ENCODE assay signal across 36 cellular contexts in genomic region chr4:7999279-7999678, GRCh38.
"Had no signal": no experiment of that assay in that cellular context is flagged by ENCODE, and none has a peak within 500 bp of the region (broad histone marks: within the 10 kb centered on the region; RNA-seq: fewer than 3 reads in every experiment).

No MANE protein-coding gene starts in this region.

- H3K4me3 Mint-ChIP-seq: activated B cell treated with CpG ODN at 0.5 μM for 24 hours; activated CD4-positive, alpha-beta memory T cell treated with anti-CD3 and anti-CD28 coated beads for 36 hours; activated CD4-positive, alpha-beta T cell treated with anti-CD3 and anti-CD28 coated beads, Interleukin-2, amount 10 ng/mL, durations not matched to agents 24 days and 14 days; activated CD8-positive, alpha-beta T cell treated with anti-CD3 and anti-CD28 coated beads for 36 hours; activated naive CD4-positive, alpha-beta T cell treated with anti-CD3 and anti-CD28 coated beads for 36 hours; activated naive CD8-positive, alpha-beta T cell treated with anti-CD3 and anti-CD28 coated beads for 36 hours; activated T-cell treated with anti-CD3 and anti-CD28 coated beads, Interleukin-2, amount 50 U/mL, for 72 hours; activated T-helper 1 cell treated with anti-CD3 and anti-CD28 coated beads, Interleukin-12 subunit alpha, Interleukin-12 subunit beta, Interleukin-2, Interleukin-4 antibody, amounts not matched to agents 30 ng/mL and 10 ng/mL and 1 ng/mL, durations not matched to agents 14 hours and 24 hours and 36 hours; activated T-helper 17 cell treated with anti-CD3 and anti-CD28 coated beads, Interleukin-2, amount 50 U/mL, for 72 hours; T-helper 1 cell treated with Interleukin-12 subunit alpha and Interleukin-12 subunit beta and Interleukin-4 antibody, amounts not matched to agents 30 μg/mL and 1 μg/mL, for 36 hours; T-helper 2 cell treated with Interferon-gamma antibody and Interleukin-4, amounts not matched to agents 5 μg/mL and 100 μg/mL, for 36 hours had no signal

- ATAC-seq: activated CD8-positive, alpha-beta T cell treated with anti-CD3 and anti-CD28 coated beads for 36 hours; activated naive CD4-positive, alpha-beta T cell treated with anti-CD3 and anti-CD28 coated beads, Interleukin-2, amount 50 U/mL, for 72 hours; activated T-cell treated with anti-CD3 and anti-CD28 coated beads, Interleukin-2, amount 50 U/mL, for 72 hours; activated T-helper 17 cell treated with anti-CD3 and anti-CD28 coated beads, Interleukin-2, amount 50 U/mL, for 72 hours; body of pancreas had no signal

- H3K36me3 Mint-ChIP-seq: activated CD4-positive, alpha-beta memory T cell treated with anti-CD3 and anti-CD28 coated beads for 36 hours; activated naive CD4-positive, alpha-beta T cell treated with anti-CD3 and anti-CD28 coated beads, Interleukin-2, amount 50 U/mL, for 72 hours; activated naive CD8-positive, alpha-beta T cell treated with anti-CD3 and anti-CD28 coated beads for 36 hours had no signal

- H3K4me1 Mint-ChIP-seq: activated B cell treated with CpG ODN at 0.5 μM for 24 hours; activated CD4-positive, alpha-beta T cell treated with anti-CD3 and anti-CD28 coated beads, Interleukin-2, amount 10 ng/mL, durations not matched to agents 24 days and 14 days; activated naive CD8-positive, alpha-beta T cell treated with anti-CD3 and anti-CD28 coated beads for 36 hours; activated T-helper 17 cell treated with anti-CD3 and anti-CD28 coated beads, Interleukin-2, amount 50 U/mL, for 72 hours had no signal

- H3K9me3 Mint-ChIP-seq: activated CD4-positive, alpha-beta memory T cell treated with anti-CD3 and anti-CD28 coated beads for 36 hours; activated CD4-positive, alpha-beta T cell treated with anti-CD3 and anti-CD28 coated beads, Interleukin-2, amount 10 ng/mL, durations not matched to agents 24 days and 14 days; activated naive CD4-positive, alpha-beta T cell treated with anti-CD3 and anti-CD28 coated beads for 36 hours; activated naive CD4-positive, alpha-beta T cell treated with anti-CD3 and anti-CD28 coated beads, Interleukin-2, amount 50 U/mL, for 72 hours; activated naive CD8-positive, alpha-beta T cell treated with anti-CD3 and anti-CD28 coated beads for 36 hours; activated T-helper 1 cell treated with anti-CD3 and anti-CD28 coated beads, Interleukin-12 subunit alpha, Interleukin-12 subunit beta, Interleukin-2, Interleukin-4 antibody, amounts not matched to agents 30 ng/mL and 10 ng/mL and 1 ng/mL, durations not matched to agents 14 hours and 24 hours and 36 hours; activated T-helper 17 cell treated with anti-CD3 and anti-CD28 coated beads, Interleukin-2, amount 50 U/mL, for 72 hours; T-helper 1 cell treated with Interleukin-12 subunit alpha and Interleukin-12 subunit beta and Interleukin-4 antibody, amounts not matched to agents 30 μg/mL and 1 μg/mL, for 36 hours; T-helper 2 cell treated with Interferon-gamma antibody and Interleukin-4, amounts not matched to agents 5 μg/mL and 100 μg/mL, for 36 hours had no signal

- H3K4me1 ChIP-seq: body of pancreas, breast epithelium had no signal

- H3K27me3 Mint-ChIP-seq: activated CD4-positive, alpha-beta memory T cell treated with anti-CD3 and anti-CD28 coated beads for 36 hours; activated CD8-positive, alpha-beta T cell treated with anti-CD3 and anti-CD28 coated beads for 36 hours; activated naive CD8-positive, alpha-beta T cell treated with anti-CD3 and anti-CD28 coated beads for 36 hours; activated T-helper 17 cell treated with anti-CD3 and anti-CD28 coated beads, Interleukin-2, amount 50 U/mL, for 72 hours had no signal

- DNase-seq: activated B cell treated with CpG ODN at 0.5 μM for 24 hours; activated CD4-positive, alpha-beta memory T cell treated with anti-CD3 and anti-CD28 coated beads for 36 hours; activated CD4-positive, alpha-beta T cell treated with anti-CD3 and anti-CD28 coated beads for 4 hours; activated CD4-positive, alpha-beta T cell treated with anti-CD3 and anti-CD28 coated beads, Interleukin-2, amount 10 ng/mL, durations not matched to agents 24 days and 14 days; activated CD4-positive, alpha-beta T cell treated with anti-CD3 and anti-CD28 coated beads, Interleukin-2, amount 50 U/mL, for 1 hour; activated CD4-positive, alpha-beta T cell treated with anti-CD3 and anti-CD28 coated beads, Interleukin-2, amount 50 U/mL, for 4 hours; activated CD4-positive, CD25-positive, alpha-beta regulatory T cell treated with anti-CD3 and anti-CD28 coated beads, Interleukin-2, amount 50 U/mL, for 72 hours; activated CD8-positive, alpha-beta memory T cell treated with anti-CD3 and anti-CD28 coated beads, Interleukin-2, amount 50 U/mL, for 4 hours; activated CD8-positive, alpha-beta T cell treated with anti-CD3 and anti-CD28 coated beads for 36 hours; activated effector memory CD4-positive, alpha-beta T cell treated with anti-CD3 and anti-CD28 coated beads, Interleukin-2, amount 50 U/mL, for 16 hours; activated gamma-delta T cell treated with Interleukin-2 at 50 U/mL for 16 hours; activated naive CD4-positive, alpha-beta T cell; activated naive CD4-positive, alpha-beta T cell treated with anti-CD3 and anti-CD28 coated beads for 36 hours; activated naive CD4-positive, alpha-beta T cell treated with anti-CD3 and anti-CD28 coated beads, Interleukin-2, amount 50 U/mL, for 16 hours; activated naive CD8-positive, alpha-beta T cell treated with anti-CD3 and anti-CD28 coated beads for 36 hours; activated T-cell treated with anti-CD3 and anti-CD28 coated beads for 4 hours; activated T-cell treated with anti-CD3 and anti-CD28 coated beads, Interleukin-2, amount 50 U/mL, for 1 hour; activated T-cell treated with anti-CD3 and anti-CD28 coated beads, Interleukin-2, amount 50 U/mL, for 72 hours; adrenal gland; amniotic stem cell; body of pancreas; brain microvascular endothelial cell; central memory CD4-positive, alpha-beta T cell; T-helper 1 cell; T-helper 2 cell; T-helper 9 cell had no signal

- FAIRE-seq: astrocyte, TTC549 had no signal

- H3K27me3 ChIP-seq: adrenal gland, body of pancreas, breast epithelium, cardiac muscle cell had no signal

- H3K27ac ChIP-seq: adrenal gland, body of pancreas, brain microvascular endothelial cell, breast epithelium, cardiac muscle cell, VCaP had no signal

- H3K27ac Mint-ChIP-seq: activated B cell treated with CpG ODN at 0.5 μM for 24 hours; activated CD4-positive, alpha-beta memory T cell treated with anti-CD3 and anti-CD28 coated beads for 36 hours; activated CD4-positive, alpha-beta T cell treated with anti-CD3 and anti-CD28 coated beads, Interleukin-2, amount 10 ng/mL, durations not matched to agents 24 days and 14 days; activated CD8-positive, alpha-beta T cell treated with anti-CD3 and anti-CD28 coated beads for 36 hours; activated naive CD4-positive, alpha-beta T cell treated with anti-CD3 and anti-CD28 coated beads for 36 hours; activated naive CD4-positive, alpha-beta T cell treated with anti-CD3 and anti-CD28 coated beads, Interleukin-2, amount 50 U/mL, for 72 hours; activated naive CD8-positive, alpha-beta T cell treated with anti-CD3 and anti-CD28 coated beads for 36 hours; activated T-cell treated with anti-CD3 and anti-CD28 coated beads, Interleukin-2, amount 50 U/mL, for 72 hours; activated T-helper 1 cell treated with anti-CD3 and anti-CD28 coated beads, Interleukin-12 subunit alpha, Interleukin-12 subunit beta, Interleukin-2, Interleukin-4 antibody, amounts not matched to agents 30 ng/mL and 10 ng/mL and 1 ng/mL, durations not matched to agents 14 hours and 24 hours and 36 hours; activated T-helper 17 cell treated with anti-CD3 and anti-CD28 coated beads, Interleukin-2, amount 50 U/mL, for 72 hours; T-helper 1 cell treated with Interleukin-12 subunit alpha and Interleukin-12 subunit beta and Interleukin-4 antibody, amounts not matched to agents 30 μg/mL and 1 μg/mL, for 36 hours; T-helper 2 cell treated with Interferon-gamma antibody and Interleukin-4, amounts not matched to agents 5 μg/mL and 100 μg/mL, for 36 hours had no signal

- H3K9me3 ChIP-seq: adrenal gland, body of pancreas had no signal

- H3K36me3 ChIP-seq: adrenal gland, brain microvascular endothelial cell, breast epithelium, cardiac muscle cell had no signal

- H3K4me3 ChIP-seq: adrenal gland, body of pancreas, breast epithelium, cardiac muscle cell had no signal
